In genomic region chr3:187738089-187738399, GRCh38 we compare ENCODE assay signal across 9 cellular contexts. TPM values are rescaled to one million over a fixed set of nuclear protein-coding genes. Genes with fewer than 3 reads are reported as not detected.
DNase-seq lines count a peak whose midpoint lies in the region; ATAC-seq and TF ChIP-seq lines count a peak whose summit lies in the region.
"Had no signal": no experiment of that assay in that cellular context is flagged by ENCODE, and none has a peak within 500 bp of the region (broad histone marks: within the 10 kb centered on the region; RNA-seq: fewer than 3 reads in every experiment).

No MANE protein-coding gene starts in this region.

- peak in 1 of 2 experiments; percentile 35 for DNase-seq in SJSA1 (ENCODE audit: low read depth in 1 of 2, low spot score in 2 of 2)
- DNase-seq in fibroblast of lung (ENCODE audit: low read depth in 2 of 2): no peak
- DNase-seq in progenitor cell of endocrine pancreas (ENCODE audit: low spot score, unreplicated experiment): no peak
- DNase-seq in activated gamma-delta T cell (lab: John Stamatoyannopoulos, UW): no peak
- DNase-seq in NCI-H1417 treated with DMSO at 0.1 percent for 48 hours (lab: John Stamatoyannopoulos, UW): no peak
- DNase-seq in occipital lobe (lab: John Stamatoyannopoulos, UW): no peak

- H3K9ac ChIP-seq in ES-I3 (ENCODE audit: low read depth, low read length) (peak overlapping the region; percentile 92), fibroblast of lung (ENCODE audit: insufficient read depth, low read length) (peak overlapping the region; percentile 75)

- H3K79me2 ChIP-seq in fibroblast of lung (ENCODE audit: control insufficient read depth, insufficient read depth, low read length): peaks cover 72% of the 10 kb centered on the region

- peak overlapping the region; percentile 21 for H2AFZ ChIP-seq in fibroblast of lung (ENCODE audit: low read length)

- H3K4me3 Mint-ChIP-seq in progenitor cell of endocrine pancreas (ENCODE audit: low read depth): peak overlapping the region; percentile 83

- peaks cover 36% of the 10 kb centered on the region for H3K4me1 Mint-ChIP-seq in progenitor cell of endocrine pancreas (ENCODE audit: low read depth)

- peak overlapping the region; percentile 100 for H3K4me2 ChIP-seq in fibroblast of lung (ENCODE audit: extremely low read depth, insufficient read depth, low read length)

- H3K36me3 ChIP-seq in ES-I3 (ENCODE audit: insufficient read depth, low read length) (no peaks in the 10 kb centered on the region), SJSA1 (peaks cover 4% of the 10 kb centered on the region; the same call in 1 of the 2 replicates), fibroblast of lung (ENCODE audit: control insufficient read depth, insufficient read depth, low read length) (peaks cover 5% of the 10 kb centered on the region)

- no peaks in the 10 kb centered on the region for H3K9me3 ChIP-seq in ES-I3 (ENCODE audit: control insufficient read depth, insufficient read depth, low read length)
- H3K9me3 ChIP-seq in SJSA1 (replicated peaks): no peaks in the 10 kb centered on the region
- H3K9me3 ChIP-seq in fibroblast of lung (ENCODE audit: control insufficient read depth, insufficient read depth, low read depth, low read length): no peaks in the 10 kb centered on the region

- H3K27ac Mint-ChIP-seq in progenitor cell of endocrine pancreas: no peak overlapping the region

- H3K36me3 Mint-ChIP-seq in progenitor cell of endocrine pancreas (ENCODE audit: insufficient read depth): peaks cover 3% of the 10 kb centered on the region

- peaks cover 26% of the 10 kb centered on the region for H3K4me1 ChIP-seq in ES-I3 (ENCODE audit: insufficient read depth, low read length)
- H3K4me1 ChIP-seq in SJSA1 (replicated peaks): peaks cover 49% of the 10 kb centered on the region
- H3K4me1 ChIP-seq in fibroblast of lung (ENCODE audit: control insufficient read depth, extremely low read depth, insufficient read depth, low read length): peaks cover 27% of the 10 kb centered on the region

- peaks cover 4% of the 10 kb centered on the region for H4K20me1 ChIP-seq in fibroblast of lung (ENCODE audit: control insufficient read depth, extremely low read depth, insufficient read depth, low read length)

- H3K27ac ChIP-seq in SJSA1: peak overlapping the region; percentile 46; the same call in 1 of the 2 replicates
- peak overlapping the region; percentile 93 for H3K27ac ChIP-seq in fibroblast of lung (ENCODE audit: insufficient read depth, low read length)

- H3K4me3 ChIP-seq in SJSA1 (peak overlapping the region; percentile 42), fibroblast of lung (replicated peaks in 1 of 4; ENCODE audit: control extremely low read depth in 1 of 4, insufficient read depth in 1 of 4, low read depth in 3 of 4, low read length in 4 of 4) (peak overlapping the region; percentile 30 to 95 (median 67))

- no peak for ATAC-seq in esophagus mucosa

- H3K27me3 ChIP-seq in SJSA1 (replicated peaks): no peaks in the 10 kb centered on the region
- H3K27me3 ChIP-seq in fibroblast of lung (ENCODE audit: control insufficient read depth, insufficient read depth, low read length): no peaks in the 10 kb centered on the region

- no peaks in the 10 kb centered on the region for H3K9me3 Mint-ChIP-seq in progenitor cell of endocrine pancreas (ENCODE audit: low read depth)

- peaks cover 20% of the 10 kb centered on the region for H3K27me3 Mint-ChIP-seq in progenitor cell of endocrine pancreas

- TF ChIP-seq CTCF in fibroblast of lung (conservative IDR thresholded peaks at IDR 0.05 in 1 of 2, IDR thresholded peaks at IDR 0.05 in 1 of 2; ENCODE audit: low read depth in 1 of 2, low read length in 2 of 2) (no peak), progenitor cell of endocrine pancreas (IDR thresholded peaks at IDR 0.05; ENCODE audit: unreplicated experiment) (no peak)

RNA-seq across cellular contexts. Expression of gene BCL6, which starts 7.2 kb away (rescaled TPM):
- 2.8 TPM in 2 replicates for total RNA-seq in SJSA1 (2014; rRNA removed; shearing (Covaris generic))
- 32.6 and 46.6 TPM in 2 replicates for total RNA-seq in fibroblast of lung
- polyA plus RNA-seq in fibroblast of lung: 7.5 and 12.7 TPM in 2 replicates
- 27.7 and 33.0 TPM in 2 replicates for polyA plus RNA-seq in fibroblast of lung (2012)
- 51.8 and 79.4 TPM in 2 replicates for polyA minus RNA-seq in fibroblast of lung (ENCODE audit: low replicate concordance)
- 21.3 and 22.8 TPM in 2 replicates for total RNA-seq in progenitor cell of endocrine pancreas
- total RNA-seq in esophagus mucosa: 40.1 TPM
- total RNA-seq in occipital lobe: 7.5 TPM

RNA-seq across cellular contexts. Expression of gene RTP2, which starts 35.7 kb away (rescaled TPM):
- total RNA-seq in SJSA1 (2014; rRNA removed; shearing (Covaris generic)): not detected in 2 replicates
- total RNA-seq in fibroblast of lung (not detected in 2 replicates), progenitor cell of endocrine pancreas (not detected in 2 replicates), esophagus mucosa (not detected), occipital lobe (not detected)
- polyA plus RNA-seq in fibroblast of lung: not detected in 2 replicates
- polyA plus RNA-seq in fibroblast of lung (2012): not detected in 2 replicates
- polyA minus RNA-seq in fibroblast of lung (ENCODE audit: low replicate concordance): 1.3 TPM in 1 of 2 replicates, not detected in the other
- total RNA-seq: activated CD8-positive, alpha-beta memory T cell treated with anti-CD3 and anti-CD28 coated beads for 36 hours had no signal
